In the genomic region with DNA sequence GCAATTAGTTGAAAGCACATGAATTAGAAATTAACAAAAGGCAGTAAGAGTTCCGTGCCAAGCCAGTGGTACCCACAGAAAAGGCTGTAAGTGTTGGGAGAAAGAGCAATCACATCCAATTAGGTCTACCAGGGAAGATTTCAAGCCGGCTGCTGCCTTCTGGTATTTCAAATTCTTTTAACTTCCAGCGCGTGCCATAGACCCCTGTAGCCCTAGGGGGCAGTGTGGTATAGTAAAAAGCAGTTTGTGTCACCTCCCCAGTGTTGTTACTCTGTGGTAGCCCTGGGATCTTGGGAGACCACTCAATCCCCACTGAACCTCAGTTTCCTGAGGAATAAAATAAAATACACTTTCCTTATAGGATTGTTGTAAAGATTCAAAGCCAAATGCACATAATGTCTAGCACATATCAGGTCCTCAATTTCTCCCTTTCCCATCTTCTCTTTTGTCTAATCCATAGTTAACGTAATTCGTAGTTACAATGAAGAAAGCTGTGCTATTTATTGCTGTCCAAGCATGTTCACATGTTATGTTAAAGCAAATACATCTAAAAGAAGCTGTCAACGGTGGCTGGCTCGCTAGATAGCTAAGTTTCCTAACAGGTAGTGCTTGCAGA, we compare ENCODE assay signal across 8 cellular contexts.
DNase-seq lines count a peak whose midpoint lies in the region; ATAC-seq, FAIRE-seq and TF ChIP-seq lines count a peak whose summit lies in the region.

No MANE protein-coding gene starts in this region.

- H3K4me3 ChIP-seq in epithelial cell of proximal tubule (ENCODE audit: low read depth, low read length) (no peak overlapping the region), pancreas (no peak overlapping the region)

- H3K27ac ChIP-seq in pancreas = no peak overlapping the region

- no peaks in the 10 kb centered on the region for H3K4me1 Mint-ChIP-seq in stimulated activated effector memory CD8-positive, alpha-beta T cell treated with anti-CD3 and anti-CD28 coated beads, Interleukin-12 subunit alpha, Interleukin-12 subunit beta, amount 100 ng/mL, for 72 hours

- no peak overlapping the region for H3K4me3 Mint-ChIP-seq in stimulated activated effector memory CD8-positive, alpha-beta T cell treated with anti-CD3 and anti-CD28 coated beads, Interleukin-12 subunit alpha, Interleukin-12 subunit beta, amount 100 ng/mL, for 72 hours

- ATAC-seq in GM18870 (IDR thresholded peaks at IDR 0.05; ENCODE audit: unreplicated experiment) = peak; percentile 74
- ATAC-seq in HG03378 (IDR thresholded peaks at IDR 0.05; ENCODE audit: unreplicated experiment) = peak; percentile 57
- ATAC-seq in pancreas = peak in 3 of 4 donors; percentile 55 to 59 (median 56)
- no peak for ATAC-seq in stimulated activated effector memory CD8-positive, alpha-beta T cell treated with anti-CD3 and anti-CD28 coated beads, Interleukin-12 subunit alpha, Interleukin-12 subunit beta, amount 100 ng/mL, for 72 hours

- H3K9me3 Mint-ChIP-seq in stimulated activated effector memory CD8-positive, alpha-beta T cell treated with anti-CD3 and anti-CD28 coated beads, Interleukin-12 subunit alpha, Interleukin-12 subunit beta, amount 100 ng/mL, for 72 hours = no peaks in the 10 kb centered on the region

- FAIRE-seq in pancreas (lab: Jason Lieb, UNC) = no peak

- H3K27ac Mint-ChIP-seq in stimulated activated effector memory CD8-positive, alpha-beta T cell treated with anti-CD3 and anti-CD28 coated beads, Interleukin-12 subunit alpha, Interleukin-12 subunit beta, amount 100 ng/mL, for 72 hours = no peak overlapping the region

- no peaks in the 10 kb centered on the region for H3K27me3 ChIP-seq in pancreas

- no peaks in the 10 kb centered on the region for H3K9me3 ChIP-seq in pancreas

- no peaks in the 10 kb centered on the region for H3K36me3 Mint-ChIP-seq in stimulated activated effector memory CD8-positive, alpha-beta T cell treated with anti-CD3 and anti-CD28 coated beads, Interleukin-12 subunit alpha, Interleukin-12 subunit beta, amount 100 ng/mL, for 72 hours

- 41 to 57% methylated on average over 8 of the region's 8 CpGs for WGBS in pancreas, 2 donors

- no peaks in the 10 kb centered on the region for H3K4me1 ChIP-seq in pancreas

- DNase-seq in D341Med (ENCODE audit: low spot score) = peak; percentile 71
- peak; percentile 19 for DNase-seq in NOMO-1 treated with DMSO at 0.1 percent for 48 hours (lab: John Stamatoyannopoulos, UW; ENCODE audit: unreplicated experiment)
- DNase-seq in epithelial cell of proximal tubule (ENCODE audit: low read depth) = no peak
- peak in 1 of 6 donors; percentile 10 for DNase-seq in pancreas
- no peak for DNase-seq in NCI-H2196 (lab: John Stamatoyannopoulos, UW; ENCODE audit: unreplicated experiment)
- DNase-seq in stimulated activated effector memory CD8-positive, alpha-beta T cell treated with anti-CD3 and anti-CD28 coated beads, Interleukin-12 subunit alpha, Interleukin-12 subunit beta, amount 100 ng/mL, for 72 hours (ENCODE audit: low spot score in 2 of 2) = no peak

- TF ChIP-seq CTCF in epithelial cell of proximal tubule (conservative IDR thresholded peaks at IDR 0.05; ENCODE audit: low read depth, low read length) (peak; percentile 84), pancreas (IDR thresholded peaks at IDR 0.05) (peak in 3 of 4 donors; percentile 10 to 30 (median 13))

- intact Hi-C loops in pancreas (cut with DNase I) = no loop called here

- H3K36me3 ChIP-seq in pancreas = no peaks in the 10 kb centered on the region

Comparison
In these comparisons a context has a peak if more than half of its experiments do, and no peak if none do; other contexts are left out.
1. DNase-seq: peak in D341Med (single experiment) and NOMO-1 treated with DMSO at 0.1 percent for 48 hours (single experiment); none in epithelial cell of proximal tubule (single experiment), NCI-H2196 (single experiment) and stimulated activated effector memory CD8-positive, alpha-beta T cell treated with anti-CD3 and anti-CD28 coated beads, Interleukin-12 subunit alpha, Interleukin-12 subunit beta, amount 100 ng/mL, for 72 hours (0 of 2).